Comparison of ENCODE assay signal across 9 cellular contexts in the genomic region with DNA sequence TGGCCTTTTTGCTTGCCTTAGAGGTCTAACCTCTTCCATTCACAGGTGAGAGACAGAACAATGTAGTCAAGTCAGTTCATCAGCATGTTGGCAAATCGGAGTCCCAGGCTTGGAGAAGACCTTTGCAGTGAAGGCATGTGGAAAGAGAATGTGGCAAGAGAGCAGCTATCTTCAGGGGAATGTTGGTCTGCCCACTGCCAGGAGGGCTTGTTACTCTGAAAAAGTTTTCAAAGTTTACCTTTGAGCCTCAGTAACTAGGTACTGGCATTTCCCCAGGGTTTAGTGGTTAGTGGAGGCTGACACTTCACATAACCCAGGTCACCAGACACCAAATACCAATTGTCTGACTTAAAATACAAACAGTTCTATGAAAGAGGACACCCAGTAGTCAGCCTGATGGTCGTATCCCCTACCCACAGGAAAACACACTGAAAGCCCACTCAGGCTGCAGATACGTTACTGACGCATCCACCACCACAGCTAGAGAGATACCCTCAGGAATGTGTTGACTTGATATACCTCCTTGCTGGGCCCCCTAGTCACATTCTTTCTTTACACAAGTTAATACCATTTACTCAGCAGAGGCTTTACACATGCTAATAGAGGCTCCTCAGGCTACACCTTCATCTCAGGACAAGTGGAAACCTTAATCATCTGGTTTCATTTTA. TPM values are rescaled to one million over a fixed set of nuclear protein-coding genes. Genes with fewer than 3 reads are reported as not detected.
DNase-seq lines count a peak whose midpoint lies in the region; TF ChIP-seq lines count a peak whose summit lies in the region.
"Had no signal": no experiment of that assay in that cellular context is flagged by ENCODE, and none has a peak within 500 bp of the region (broad histone marks: within the 10 kb centered on the region; RNA-seq: fewer than 3 reads in every experiment).

No MANE protein-coding gene starts in this region.

- 12 to 24% methylated on average over 4 of the region's 4 CpGs for WGBS in GM23248 (ENCODE audit: low coverage in 1 of 2, low lambda C conversion rate in 2 of 2, missing lambda C conversion rate in 2 of 2), 2 experiments

- no peaks in the 10 kb centered on the region for H3K9me3 ChIP-seq in GM23248 (ENCODE audit: low read depth)
- H3K9me3 ChIP-seq in SJCRH30 (replicated peaks) = no peaks in the 10 kb centered on the region
- H3K9me3 ChIP-seq in osteoblast (ENCODE audit: low read depth, low read length) = no peaks in the 10 kb centered on the region

- H2AFZ ChIP-seq in GM23248 = no peak overlapping the region
- no peak overlapping the region for H2AFZ ChIP-seq in osteoblast (ENCODE audit: low read length)

- H4K20me1 ChIP-seq in GM23248 (ENCODE audit: insufficient read depth) (no peaks in the 10 kb centered on the region), osteoblast (ENCODE audit: insufficient read depth, low read length) (no peaks in the 10 kb centered on the region)

- POLR2A ChIA-PET in HEK293T (lab: Yijun Ruan, JAX) = interaction anchor here (1.0 to 1.7 kb wide), 4 partner anchors 9 to 84 kb away, joined by 3 to 11 read pairs (median 4); partner anchors contain the start of gene ARID3B

- H3F3A ChIP-seq in GM23248 (ENCODE audit: insufficient read depth) = peaks cover 22% of the 10 kb centered on the region

- H3K27ac ChIP-seq in GM23248 (peak overlapping the region; percentile 60), SJCRH30 (peak overlapping the region; percentile 36), osteoblast (ENCODE audit: low read depth, low read length) (peak overlapping the region; percentile 70)

- no peaks in the 10 kb centered on the region for H3K79me2 ChIP-seq in GM23248 (ENCODE audit: insufficient read depth)
- H3K79me2 ChIP-seq in osteoblast (ENCODE audit: insufficient read depth, low read length) = no peaks in the 10 kb centered on the region

- H3K4me2 ChIP-seq in GM23248 (ENCODE audit: unreplicated experiment) = peak overlapping the region; percentile 63
- H3K4me2 ChIP-seq in osteoblast (ENCODE audit: insufficient read depth, low read length) = peak overlapping the region; percentile 49

- no peaks in the 10 kb centered on the region for H3K9me2 ChIP-seq in GM23248 (ENCODE audit: insufficient read depth)

- H3K36me3 ChIP-seq in GM23248 (ENCODE audit: low read depth) (no peaks in the 10 kb centered on the region), SJCRH30 (no peaks in the 10 kb centered on the region), osteoblast (ENCODE audit: insufficient read depth, low read length) (no peaks in the 10 kb centered on the region)

- peak; percentile 78 for DNase-seq in GM23248
- peak; percentile 81 to 85 for DNase-seq in SJCRH30
- peak; percentile 31 for DNase-seq in fibroblast of peridontal ligament (ENCODE audit: extremely low read depth)
- peak; percentile 90 for DNase-seq in osteoblast (ENCODE audit: insufficient read length, low spot score, missing footprints)
- DNase-seq in HEK293T (ENCODE audit: extremely low spot score) = no peak
- DNase-seq in activated naive CD4-positive, alpha-beta T cell (lab: John Stamatoyannopoulos, UW) = no peak
- no peak for DNase-seq in HuH-7.5 (ENCODE audit: low spot score)
- DNase-seq in NCI-H1092 treated with DMSO at 0.1 percent for 48 hours (lab: John Stamatoyannopoulos, UW) = no peak
- DNase-seq: NCI-H774 had no signal

- no peak for TF ChIP-seq CTCF in osteoblast (IDR thresholded peaks at IDR 0.05; ENCODE audit: extremely low read depth, low read depth, low read length)

- H3K4me1 ChIP-seq in GM23248 (ENCODE audit: insufficient read depth) (peaks cover 30% of the 10 kb centered on the region), SJCRH30 (peaks cover 23% of the 10 kb centered on the region), osteoblast (ENCODE audit: insufficient read depth, low read length) (peaks cover 39% of the 10 kb centered on the region)

- CTCF ChIA-PET in HEK293T (lab: Yijun Ruan, JAX) = no interaction called here

- H3K4me3 ChIP-seq in GM23248 (no peak overlapping the region), SJCRH30 (no peak overlapping the region), osteoblast (ENCODE audit: insufficient read depth, low read length) (no peak overlapping the region)

- H3K9ac ChIP-seq in GM23248 = peak overlapping the region; percentile 9; the same call in 1 of the 2 replicates

- in situ Hi-C loops in GM23248 (cut with MboI) = no loop called here

- H3K27me3 ChIP-seq in GM23248 (replicated peaks; ENCODE audit: insufficient read depth) (no peaks in the 10 kb centered on the region), SJCRH30 (no peaks in the 10 kb centered on the region), osteoblast (ENCODE audit: insufficient read depth, low read length) (no peaks in the 10 kb centered on the region)

TF ChIP-seq in HEK293T, 16 proteins besides CTCF, POLR2A, EP300 and RAD21:
- no peak for TF ChIP-seq BHLHE40 (IDR thresholded peaks at IDR 0.05; ENCODE audit: borderline replicate concordance)
- no peak for TF ChIP-seq ZNF384 (IDR thresholded peaks at IDR 0.05)
- no peak for TF ChIP-seq CTBP1 (IDR thresholded peaks at IDR 0.05; ENCODE audit: borderline replicate concordance)
- TF ChIP-seq L3MBTL2 (conservative IDR thresholded peaks at IDR 0.05) = no peak

RNA-seq across cellular contexts. Expression of gene ARID3B, which starts 9.7 kb away (rescaled TPM):
- 2.3 and 4.9 TPM in 2 replicates for total RNA-seq in GM23248 (2014; rRNA removed; shearing (Covaris generic))
- 2.1 and 2.4 TPM in 2 replicates for polyA plus RNA-seq in GM23248 (2016; fragmentation: Nextera tagmentation; extraction: Ambion mirVana)
- total RNA-seq in SJCRH30 (2014; rRNA removed; shearing (Covaris generic)) = 14.7 and 16.0 TPM in 2 replicates
- 2.7 and 3.6 TPM in 2 replicates for total RNA-seq in osteoblast

Comparison
In these comparisons a context has a peak if more than half of its experiments do, and no peak if none do; other contexts are left out.
1. DNase-seq: peak in GM23248 (single experiment), SJCRH30 (2 of 2), fibroblast of peridontal ligament (single experiment) and osteoblast (single experiment); none in HEK293T (single experiment), activated naive CD4-positive, alpha-beta T cell (0 of 4), HuH-7.5 (single experiment) and NCI-H1092 treated with DMSO at 0.1 percent for 48 hours (single experiment).
2. Peak in every context shown above with its lines, with median percentiles within 50 percentile points of each other: H3K27ac ChIP-seq.